ENCODE assay signal across 8 cellular contexts in the genomic region with DNA sequence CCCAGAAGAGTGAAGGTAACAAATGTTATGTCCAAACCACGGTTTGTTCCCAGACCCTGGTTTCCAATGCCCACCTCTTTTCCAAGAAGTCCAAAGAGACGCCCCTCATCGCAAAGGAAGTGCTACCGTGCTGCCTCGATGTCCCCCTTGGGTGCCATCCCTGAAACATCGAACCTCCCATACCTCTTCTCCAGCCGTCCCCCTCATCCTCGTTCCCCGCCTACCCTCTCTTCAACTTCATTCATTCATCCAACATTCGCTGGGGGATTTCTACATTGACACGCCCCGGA. TPM values are rescaled to one million over a fixed set of nuclear protein-coding genes. Genes with fewer than 3 reads are reported as not detected.
DNase-seq lines count a peak whose midpoint lies in the region; ATAC-seq and TF ChIP-seq lines count a peak whose summit lies in the region.

No MANE protein-coding gene starts in this region.

- H3K4me3 ChIP-seq in AG09309 (ENCODE audit: control insufficient read depth, low read depth, low read length) = peak overlapping the region; percentile 90
- peak overlapping the region; percentile 74 for H3K4me3 ChIP-seq in HAP-1
- H3K4me3 ChIP-seq in astrocyte of the cerebellum (ENCODE audit: low read depth, low read length) = peak overlapping the region; percentile 61
- peak overlapping the region; percentile 79 for H3K4me3 ChIP-seq in mononuclear cell (ENCODE audit: low read length)

- no peaks in the 10 kb centered on the region for H3K9me3 ChIP-seq in HAP-1
- H3K9me3 ChIP-seq in mononuclear cell (ENCODE audit: low read depth, low read length) = no peaks in the 10 kb centered on the region

- peaks cover 29% of the 10 kb centered on the region for H3K36me3 ChIP-seq in HAP-1 (replicated peaks)

- no peak for ATAC-seq in HG03457 (IDR thresholded peaks at IDR 0.05; ENCODE audit: unreplicated experiment)

- DNase-seq in AG09309 (ENCODE audit: low read depth) (no peak), HAP-1 (ENCODE audit: low spot score in 2 of 2) (no peak), astrocyte of the cerebellum (ENCODE audit: low read depth) (no peak), NCI-H524 (lab: John Stamatoyannopoulos, UW) (no peak)
- DNase-seq in activated effector memory CD4-positive, alpha-beta T cell treated with anti-CD3 and anti-CD28 coated beads, Interleukin-2, amount 50 U/mL, for 16 hours = no peak
- no peak for DNase-seq in activated CD4-positive, alpha-beta T cell treated with anti-CD3 and anti-CD28 coated beads for 4 hours

- TF ChIP-seq CTCF in AG09309 (IDR thresholded peaks at IDR 0.05; ENCODE audit: control insufficient read depth, insufficient read depth, low read depth, low read length, missing control alignments) (no peak), astrocyte of the cerebellum (IDR thresholded peaks at IDR 0.05; ENCODE audit: low read depth, low read length, missing control alignments) (no peak)

- H3K4me1 ChIP-seq in HAP-1 = peaks cover 17% of the 10 kb centered on the region
- H3K4me1 ChIP-seq in mononuclear cell (ENCODE audit: insufficient read depth, low read length) = peaks cover 19% of the 10 kb centered on the region

- no peaks in the 10 kb centered on the region for H3K27me3 ChIP-seq in HAP-1 (ENCODE audit: low read depth)
- H3K27me3 ChIP-seq in mononuclear cell (ENCODE audit: insufficient read depth, low read length) = no peaks in the 10 kb centered on the region

- in situ Hi-C loops in HAP-1 (cut with MboI; ENCODE audit: low sequenced_read_pairs) (no loop called here), astrocyte of the cerebellum (cut with HindIII; ENCODE audit: low sequenced_read_pairs) (no loop called here)

RNA-seq across cellular contexts. Expression of gene TIPIN, which starts 0.5 kb away (rescaled TPM):
- 5.5 TPM for total RNA-seq in mononuclear cell

RNA-seq across cellular contexts. Expression of gene MAP2K1, which starts 30.7 kb away (rescaled TPM):
- total RNA-seq in mononuclear cell = 25.8 TPM
